ENCODE assay signal across 14 cellular contexts in genomic region chr3:72186485-72186864, GRCh38.
A peak's percentile ranks its signal among the peaks of the same experiment; 100 is the strongest.
DNase-seq lines count a peak whose midpoint lies in the region; ATAC-seq and TF ChIP-seq lines count a peak whose summit lies in the region.
"Had no signal": no experiment of that assay in that cellular context is flagged by ENCODE, and none has a peak within 500 bp of the region (broad histone marks: within the 10 kb centered on the region; RNA-seq: fewer than 3 reads in every experiment).

No MANE protein-coding gene starts in this region.

- peaks cover 12% of the 10 kb centered on the region for H3K4me1 Mint-ChIP-seq in activated CD4-positive, alpha-beta T cell treated with anti-CD3 and anti-CD28 coated beads, Interleukin-2, amount 10 ng/mL, durations not matched to agents 7 days and 5 days

- intact Hi-C loops in PC-3 (cut with micrococcal nuclease), result no loop called here
- intact Hi-C loops in sigmoid colon (cut with DNase I), result no loop called here

- H3K4me3 Mint-ChIP-seq in activated CD4-positive, alpha-beta T cell treated with anti-CD3 and anti-CD28 coated beads, Interleukin-2, amount 10 ng/mL, durations not matched to agents 7 days and 5 days, result no peak overlapping the region

- no peak overlapping the region for H3K27ac Mint-ChIP-seq in activated CD4-positive, alpha-beta T cell treated with anti-CD3 and anti-CD28 coated beads, Interleukin-2, amount 10 ng/mL, durations not matched to agents 7 days and 5 days

- no TSS peak for BruUV-seq in PC-3 (replicated peaks; lab: Mats Ljungman, UMichigan)

- H3K4me1 ChIP-seq in PC-3 (ENCODE audit: insufficient read depth, low read length), result peaks cover 11% of the 10 kb centered on the region; the same call in 1 of the 2 replicates
- peaks cover 0 to 4% (median 0%) of the 10 kb centered on the region in 4 donors for H3K4me1 ChIP-seq in sigmoid colon
- H3K4me1 ChIP-seq: colonic mucosa had no signal

- H3K27me3 Mint-ChIP-seq in activated CD4-positive, alpha-beta T cell treated with anti-CD3 and anti-CD28 coated beads, Interleukin-2, amount 10 ng/mL, durations not matched to agents 7 days and 5 days, result peaks cover 2% of the 10 kb centered on the region

- no peaks in the 10 kb centered on the region for H3F3A ChIP-seq in PC-3 (ENCODE audit: low read length, unreplicated experiment)

- H3K27ac ChIP-seq in PC-3 (ENCODE audit: low read length) (no peak overlapping the region), sigmoid colon (no peak overlapping the region)
- H3K27ac ChIP-seq: colonic mucosa, neutrophil, SK-N-MC had no signal

- no peak for TF ChIP-seq EP300 in sigmoid colon (IDR thresholded peaks at IDR 0.05)

- no peak overlapping the region for H3K4me3 ChIP-seq in PC-3 (ENCODE audit: low read length)
- no peak overlapping the region for H3K4me3 ChIP-seq in sigmoid colon
- H3K4me3 ChIP-seq: colonic mucosa, SK-N-MC had no signal

- H3K27me3 ChIP-seq in PC-3 (ENCODE audit: low read length) (no peaks in the 10 kb centered on the region), sigmoid colon (no peaks in the 10 kb centered on the region)
- H3K27me3 ChIP-seq: colonic mucosa had no signal

- no peaks in the 10 kb centered on the region for H4K20me1 ChIP-seq in PC-3 (ENCODE audit: low read length)

- WGBS in sigmoid colon, 2 donors, result 29 to 31% methylated on average over 1 of the region's 1 CpG

- no peaks in the 10 kb centered on the region for H3K36me3 Mint-ChIP-seq in activated CD4-positive, alpha-beta T cell treated with anti-CD3 and anti-CD28 coated beads, Interleukin-2, amount 10 ng/mL, durations not matched to agents 7 days and 5 days (ENCODE audit: low read depth)

- no peak overlapping the region for H3K9ac ChIP-seq in PC-3 (ENCODE audit: low read length)

- no peaks in the 10 kb centered on the region for H3K79me2 ChIP-seq in PC-3 (ENCODE audit: low read length)

- no peaks in the 10 kb centered on the region for H3K9me2 ChIP-seq in PC-3 (replicated peaks; ENCODE audit: low read length)

- POLR2A ChIA-PET in PC-3 (lab: Charles Lee; ENCODE audit: unreplicated experiment), result no interaction called here
- POLR2A ChIA-PET in activated CD4-positive, alpha-beta T cell treated with anti-CD3 and anti-CD28 coated beads, Interleukin-2, amount 10 ng/mL, durations not matched to agents 7 days and 5 days (lab: Charles Lee), result no interaction called here

- peaks cover 14% of the 10 kb centered on the region for H3K9me3 Mint-ChIP-seq in activated CD4-positive, alpha-beta T cell treated with anti-CD3 and anti-CD28 coated beads, Interleukin-2, amount 10 ng/mL, durations not matched to agents 7 days and 5 days

- peak; percentile 88 for ATAC-seq in PC-3
- ATAC-seq in omental fat pad (ENCODE audit: low FRiP score), result peak; percentile 41
- ATAC-seq: left colon had no signal

- peak; percentile 45 for DNase-seq in EL
- DNase-seq in PC-3, result peak; percentile 39
- DNase-seq in dermis blood vessel endothelial cell, result peak; percentile 67
- DNase-seq in omental fat pad (ENCODE audit: low spot score), result no peak
- no peak for DNase-seq in mucosa of gallbladder (ENCODE audit: low spot score)
- no peak for DNase-seq in sigmoid colon
- DNase-seq in NCI-H446 (lab: John Stamatoyannopoulos, UW), result no peak
- no peak for DNase-seq in activated CD4-positive, alpha-beta T cell treated with anti-CD3 and anti-CD28 coated beads, Interleukin-2, amount 10 ng/mL, durations not matched to agents 7 days and 5 days
- DNase-seq: activated gamma-delta T cell, colonic mucosa, COR-L47, left colon had no signal

- peak overlapping the region; percentile 41 for H3K4me2 ChIP-seq in PC-3 (ENCODE audit: low read length)

- TF ChIP-seq CTCF in PC-3 (conservative IDR thresholded peaks at IDR 0.05; ENCODE audit: low read depth, low read length) (no peak), omental fat pad (IDR thresholded peaks at IDR 0.05) (no peak), sigmoid colon (IDR thresholded peaks at IDR 0.05) (no peak)

- no peak overlapping the region for H2AFZ ChIP-seq in PC-3 (ENCODE audit: low read length)

- no peaks in the 10 kb centered on the region for H3K9me3 ChIP-seq in PC-3 (ENCODE audit: low read length)
- no peaks in the 10 kb centered on the region for H3K9me3 ChIP-seq in sigmoid colon
- H3K9me3 ChIP-seq: colonic mucosa, neutrophil had no signal

- no peak for TF ChIP-seq POLR2A in sigmoid colon (IDR thresholded peaks at IDR 0.05)

- CTCF ChIA-PET in PC-3 (lab: Charles Lee), result no interaction called here
- CTCF ChIA-PET in activated CD4-positive, alpha-beta T cell treated with anti-CD3 and anti-CD28 coated beads, Interleukin-2, amount 10 ng/mL, durations not matched to agents 7 days and 5 days (lab: Charles Lee), result interaction anchor here (1.5 to 2.1 kb wide), 2 partner anchors 11 to 12 kb away, joined by 4 to 6 read pairs; no protein-coding TSS in a partner anchor

- H3K36me3 ChIP-seq in PC-3 (ENCODE audit: low read depth, low read length) (no peaks in the 10 kb centered on the region), sigmoid colon (no peaks in the 10 kb centered on the region)
- H3K36me3 ChIP-seq: colonic mucosa, neutrophil had no signal

Comparison
In these comparisons a context has a peak if more than half of its experiments do, and no peak if none do; other contexts are left out.
1. DNase-seq: peak in EL (single experiment), PC-3 (single experiment) and dermis blood vessel endothelial cell (single experiment); none in omental fat pad (single experiment), mucosa of gallbladder (single experiment), sigmoid colon (single experiment), NCI-H446 (0 of 2) and activated CD4-positive, alpha-beta T cell treated with anti-CD3 and anti-CD28 coated beads, Interleukin-2, amount 10 ng/mL, durations not matched to agents 7 days and 5 days (single experiment).